3 cellular contexts compared by ENCODE assay signal in the genomic region with DNA sequence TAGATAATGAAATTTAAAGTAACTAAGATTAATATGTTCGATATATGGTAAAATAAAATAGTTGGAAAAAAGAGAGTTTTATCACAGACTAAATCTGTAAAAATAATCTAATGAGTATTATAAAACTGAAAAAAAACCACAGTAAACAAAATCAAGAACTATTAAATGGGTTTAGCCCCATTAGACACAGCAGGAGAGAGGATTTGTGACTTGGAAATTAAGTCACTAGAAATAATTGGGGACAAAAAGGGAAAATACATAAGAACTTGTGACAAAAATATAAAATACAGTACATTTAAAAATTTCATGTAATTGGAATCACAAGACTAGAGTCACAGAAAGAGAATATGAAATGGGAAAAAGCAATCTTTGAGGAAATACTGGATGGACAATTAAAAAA.
"Had no signal": no experiment of that assay in that cellular context is flagged by ENCODE, and none has a peak within 500 bp of the region (broad histone marks: within the 10 kb centered on the region; RNA-seq: fewer than 3 reads in every experiment).

No MANE protein-coding gene starts in this region.

- DNase-seq: GDM1, GF-D8 had no signal

- ATAC-seq: GM12878 had no signal

- H3K4me3 ChIP-seq: GM12878 had no signal
